ENCODE assay signal across 18 cellular contexts in genomic region chrX:115588180-115588579, GRCh38. TPM values are rescaled to one million over a fixed set of nuclear protein-coding genes. Genes with fewer than 3 reads are reported as not detected.
A peak's percentile ranks its signal among the peaks of the same experiment; 100 is the strongest.
DNase-seq lines count a peak whose midpoint lies in the region; ATAC-seq, FAIRE-seq and TF ChIP-seq lines count a peak whose summit lies in the region.
"Had no signal": no experiment of that assay in that cellular context is flagged by ENCODE, and none has a peak within 500 bp of the region (broad histone marks: within the 10 kb centered on the region; RNA-seq: fewer than 3 reads in every experiment).

No MANE protein-coding gene starts in this region.

- peaks cover 9% of the 10 kb centered on the region for H3K36me3 Mint-ChIP-seq in chondrocyte (ENCODE audit: low read depth)
- H3K36me3 Mint-ChIP-seq in type B pancreatic cell, result peaks cover 6% of the 10 kb centered on the region
- H3K36me3 Mint-ChIP-seq: CD4-positive, alpha-beta memory T cell had no signal

- TF ChIP-seq CTCF in right lobe of liver (IDR thresholded peaks at IDR 0.05) (no peak), HepG2 (CRISPR knock-in tag; IDR thresholded peaks at IDR 0.05) (no peak), chondrocyte (IDR thresholded peaks at IDR 0.05) (no peak), foreskin keratinocyte (conservative IDR thresholded peaks at IDR 0.05) (no peak), type B pancreatic cell (conservative IDR thresholded peaks at IDR 0.05) (no peak)

- no peak overlapping the region for H3K4me2 ChIP-seq in HepG2 (ENCODE audit: low read depth, low read length)
- H3K4me2 ChIP-seq: BLaER1 had no signal

- TF ChIP-seq EP300 in HepG2 (IDR thresholded peaks at IDR 0.05; ENCODE audit: low read depth in 2 of 2, low read length in 2 of 2) (no peak), HepG2 (CRISPR knock-in tag; IDR thresholded peaks at IDR 0.05; ENCODE audit: borderline replicate concordance) (no peak)

- H3K9me3 Mint-ChIP-seq in chondrocyte (ENCODE audit: low read depth), result no peaks in the 10 kb centered on the region
- H3K9me3 Mint-ChIP-seq in type B pancreatic cell, result peaks cover 5% of the 10 kb centered on the region
- H3K9me3 Mint-ChIP-seq: CD4-positive, alpha-beta memory T cell had no signal

- 18% methylated on average over 4 of the region's 4 CpGs for WGBS in right lobe of liver (ENCODE audit: insufficient coverage, low coverage, low lambda C conversion rate, missing lambda C conversion rate)
- 61% methylated on average over 4 of the region's 4 CpGs for WGBS in HepG2 (ENCODE audit: low lambda C conversion rate)

- intact Hi-C loops in right lobe of liver (cut with DNase I) (no loop called here), HepG2 (cut with micrococcal nuclease; ENCODE audit: unreplicated experiment) (no loop called here)

- ATAC-seq in right lobe of liver (peak in 3 of 4 donors; percentile 22 to 67 (median 63)), HepG2 (no peak), foreskin keratinocyte (no peak)
- ATAC-seq: Panc1 had no signal

- H3K79me2 ChIP-seq in HepG2 (ENCODE audit: insufficient read depth, low read length), result peaks cover 17% of the 10 kb centered on the region

- DNase-seq in right lobe of liver (no peak), HepG2 (ENCODE audit: low spot score) (no peak), chondrocyte (ENCODE audit: low spot score) (no peak), foreskin keratinocyte (no peak), type B pancreatic cell (ENCODE audit: extremely low spot score, unreplicated experiment) (no peak), DMS79 treated with DMSO at 0.1 percent for 48 hours (lab: John Stamatoyannopoulos, UW) (no peak), DMS 273 treated with DMSO at 0.1 percent for 48 hours (lab: John Stamatoyannopoulos, UW) (no peak), A172 (ENCODE audit: low spot score) (no peak)
- DNase-seq: CD4-positive, alpha-beta memory T cell; KBM-7; NCI-H1417 treated with DMSO at 0.1 percent for 48 hours; NCI-H187 treated with DMSO at 0.1 percent for 48 hours; NCI-H226; NCI-H524 treated with DMSO at 0.1 percent for 48 hours had no signal

- peaks cover 5 to 7% of the 10 kb centered on the region in 2 donors for H3K27me3 ChIP-seq in right lobe of liver
- no peaks in the 10 kb centered on the region for H3K27me3 ChIP-seq in HepG2 (ENCODE audit: control insufficient read depth in 1 of 2, insufficient read depth in 2 of 2, low read length in 2 of 2)
- H3K27me3 ChIP-seq in foreskin keratinocyte, result no peaks in the 10 kb centered on the region
- H3K27me3 ChIP-seq: SJSA1 had no signal

- FAIRE-seq in HepG2 (lab: Jason Lieb, UNC), result no peak
- FAIRE-seq: A204.1 had no signal

- peaks cover 5% of the 10 kb centered on the region; the same call in 1 of the 2 replicates for H4K20me1 ChIP-seq in HepG2 (ENCODE audit: insufficient read depth, low read length)

- H3K4me1 ChIP-seq in right lobe of liver (peaks cover 0 to 30% (median 5%) of the 10 kb centered on the region in 4 donors), HepG2 (ENCODE audit: insufficient read depth, low read length) (peaks cover 10% of the 10 kb centered on the region), foreskin keratinocyte (peaks cover 40% of the 10 kb centered on the region)

- POLR2A ChIA-PET in HepG2 (lab: Yijun Ruan, JAX), result no interaction called here

- no TSS peak for BruUV-seq in HepG2 (replicated peaks; lab: Mats Ljungman, UMichigan)

- no peak overlapping the region for H3K9ac ChIP-seq in HepG2 (ENCODE audit: insufficient read depth, low read depth, low read length)
- H3K9ac ChIP-seq: BLaER1 had no signal

- H3K4me3 ChIP-seq in right lobe of liver (no peak overlapping the region), HepG2 (replicated peaks in 1 of 3; ENCODE audit: insufficient read depth in 1 of 3, low read depth in 2 of 3, low read length in 3 of 3) (no peak overlapping the region)
- H3K4me3 ChIP-seq: BLaER1, SJSA1 had no signal

- H2AFZ ChIP-seq in HepG2 (ENCODE audit: low read length), result no peak overlapping the region

- no peaks in the 10 kb centered on the region for H3K9me3 ChIP-seq in right lobe of liver
- no peaks in the 10 kb centered on the region for H3K9me3 ChIP-seq in HepG2 (ENCODE audit: low read length)
- H3K9me3 ChIP-seq: BLaER1, SJSA1 had no signal

- peaks cover 79% of the 10 kb centered on the region for H3K4me1 Mint-ChIP-seq in chondrocyte (ENCODE audit: low read depth)
- H3K4me1 Mint-ChIP-seq in type B pancreatic cell (ENCODE audit: unreplicated experiment), result peaks cover 40% of the 10 kb centered on the region
- H3K4me1 Mint-ChIP-seq: CD4-positive, alpha-beta memory T cell had no signal

- in situ Hi-C loops in HepG2 (cut with HindIII; ENCODE audit: extremely low pct_ligation_motif_present, low pct_unique_long_range_greater_than_20kb), result no loop called here

- TF ChIP-seq POLR2A in right lobe of liver (IDR thresholded peaks at IDR 0.05), result no peak
- no peak for TF ChIP-seq POLR2A in HepG2 (IDR thresholded peaks at IDR 0.05; ENCODE audit: insufficient read depth in 1 of 2, low read depth in 2 of 2, low read length in 2 of 2)

- H3K27me3 Mint-ChIP-seq in chondrocyte (ENCODE audit: low read depth), result no peaks in the 10 kb centered on the region
- H3K27me3 Mint-ChIP-seq in type B pancreatic cell, result no peaks in the 10 kb centered on the region
- H3K27me3 Mint-ChIP-seq: CD4-positive, alpha-beta memory T cell had no signal

- peak overlapping the region in 1 of 3 donors; percentile 2 for H3K27ac ChIP-seq in right lobe of liver
- H3K27ac ChIP-seq in HepG2 (ENCODE audit: extremely low read length, insufficient read depth, low read length), result no peak overlapping the region
- H3K27ac ChIP-seq in foreskin keratinocyte, result peak overlapping the region; percentile 95
- H3K27ac ChIP-seq: BLaER1, SJSA1 had no signal

- no peak for TF ChIP-seq RAD21 in HepG2 (CRISPR knock-in tag; IDR thresholded peaks at IDR 0.05)

- CTCF ChIA-PET in HepG2 (lab: Yijun Ruan, JAX; ENCODE audit: low intra/inter-chr PET ratio, low total read pairs), result no interaction called here

- H3K27ac Mint-ChIP-seq in chondrocyte (ENCODE audit: unreplicated experiment) (peak overlapping the region; percentile 64), type B pancreatic cell (peak overlapping the region; percentile 99)
- H3K27ac Mint-ChIP-seq: CD4-positive, alpha-beta memory T cell had no signal

- H3K4me3 Mint-ChIP-seq in chondrocyte (ENCODE audit: unreplicated experiment), result no peak overlapping the region
- peak overlapping the region; percentile 34 for H3K4me3 Mint-ChIP-seq in type B pancreatic cell
- H3K4me3 Mint-ChIP-seq: CD4-positive, alpha-beta memory T cell had no signal

- H3K36me3 ChIP-seq in right lobe of liver (no peaks in the 10 kb centered on the region), HepG2 (replicated peaks in 1 of 2; ENCODE audit: control insufficient read depth in 1 of 2, insufficient read depth in 2 of 2, low read length in 2 of 2) (no peaks in the 10 kb centered on the region)
- H3K36me3 ChIP-seq: SJSA1 had no signal

TF ChIP-seq in HepG2, 621 proteins besides CTCF, POLR2A, EP300 and RAD21:
- no peak for TF ChIP-seq SMAD3 (CRISPR knock-in tag; IDR thresholded peaks at IDR 0.05)
- TF ChIP-seq ZNF17 (CRISPR knock-in tag; IDR thresholded peaks at IDR 0.05), result no peak
- no peak for TF ChIP-seq ZNF567 (CRISPR knock-in tag; IDR thresholded peaks at IDR 0.05; ENCODE audit: borderline replicate concordance)
- TF ChIP-seq NCOA1 (CRISPR knock-in tag; IDR thresholded peaks at IDR 0.05), result no peak
- TF ChIP-seq ZFP62 (CRISPR knock-in tag; IDR thresholded peaks at IDR 0.05), result no peak
- TF ChIP-seq SIN3A (IDR thresholded peaks at IDR 0.05; ENCODE audit: borderline replicate concordance, low read depth, low read length), result no peak
- TF ChIP-seq BCL6 (CRISPR knock-in tag; IDR thresholded peaks at IDR 0.05), result no peak
- TF ChIP-seq AKAP8 (CRISPR knock-in tag; IDR thresholded peaks at IDR 0.05), result no peak
- TF ChIP-seq SETDB1 (CRISPR knock-in tag; IDR thresholded peaks at IDR 0.05; ENCODE audit: borderline replicate concordance), result no peak

RNA-seq across cellular contexts. Expression of gene PLS3, which starts 27.2 kb away (rescaled TPM):
- total RNA-seq in right lobe of liver (100 to 1,000 TPM in 4 of 6 experiments, 10 to 100 TPM in 2; 85.3 to 239 (median 114) TPM), HepG2 (2016; rRNA removed; fragmentation: Illumina TruSeq; extraction: Trizol) (99.9 and 173 TPM in 2 replicates), chondrocyte (587 to 660 TPM (median 642 TPM) in 3 replicates), foreskin keratinocyte (292 and 305 TPM in 2 replicates), type B pancreatic cell (ENCODE audit: low replicate concordance) (197 and 481 TPM in 2 replicates)
- total RNA-seq in HepG2 (2016; cell fraction: cytosol; rRNA removed; fragmentation: Illumina TruSeq; extraction: Trizol; ENCODE audit: low read depth), result 4.8 and 5.6 TPM in 2 replicates
- total RNA-seq in HepG2 (2016; cell fraction: insoluble cytoplasmic fraction; rRNA removed; fragmentation: Illumina TruSeq; extraction: Trizol), result 104 and 176 TPM in 2 replicates
- total RNA-seq in HepG2 (2016; cell fraction: membrane; rRNA removed; fragmentation: Illumina TruSeq; extraction: Trizol), result 15.0 and 17.4 TPM in 2 replicates
- total RNA-seq in HepG2 (2016; cell fraction: nucleus; rRNA removed; fragmentation: Illumina TruSeq; extraction: Trizol), result 46.5 and 49.1 TPM in 2 replicates
- polyA plus RNA-seq in HepG2 (2011; rRNA removed) (50.0 and 55.7 TPM in 2 replicates), foreskin keratinocyte (116 and 129 TPM in 2 replicates)
- 23.3 and 39.0 TPM in 2 replicates for polyA plus RNA-seq in HepG2 (2011; cell fraction: cytosol; rRNA removed)
- polyA plus RNA-seq in HepG2 (2011; cell fraction: nucleus; rRNA removed), result 10.3 and 17.8 TPM in 2 replicates
- polyA plus RNA-seq in HepG2 (2012), result 55.0 and 66.5 TPM in 2 replicates
- 2.5 and 2.8 TPM in 2 replicates for polyA plus RNA-seq in HepG2 (2016; cell fraction: cytosol; fragmentation: Illumina TruSeq; extraction: Trizol; ENCODE audit: low read depth)
- 119 and 132 TPM in 2 replicates for polyA plus RNA-seq in HepG2 (2016; cell fraction: insoluble cytoplasmic fraction; fragmentation: Illumina TruSeq; extraction: Trizol; ENCODE audit: low read depth)
- 7.7 and 8.4 TPM in 2 replicates for polyA plus RNA-seq in HepG2 (2016; cell fraction: membrane; fragmentation: Illumina TruSeq; extraction: Trizol; ENCODE audit: low read depth)
- 41.1 and 45.9 TPM in 2 replicates for polyA plus RNA-seq in HepG2 (2016; cell fraction: nucleus; fragmentation: Illumina TruSeq; extraction: Trizol; ENCODE audit: insufficient read depth, low read depth)
- 16.8 and 41.4 TPM in 2 replicates for polyA minus RNA-seq in HepG2 (2011; rRNA and poly(A)+ RNA removed; ENCODE audit: low replicate concordance)
- 60.9 and 101 TPM in 2 replicates for polyA minus RNA-seq in HepG2 (2011; cell fraction: cytosol; rRNA and poly(A)+ RNA removed)
- 18.5 and 30.6 TPM in 2 replicates for polyA minus RNA-seq in HepG2 (2011; cell fraction: nucleus; rRNA and poly(A)+ RNA removed)
- total RNA-seq in A172 (2014; rRNA removed; shearing (Covaris generic)), result 72.6 and 80.5 TPM in 2 replicates

Comparison
In these comparisons a context has a peak if more than half of its experiments do, and no peak if none do; other contexts are left out.
1. ATAC-seq: peak in right lobe of liver (3 of 4); none in HepG2 (single experiment) and foreskin keratinocyte (single experiment).